2 cellular contexts compared by ENCODE assay signal in the genomic region with DNA sequence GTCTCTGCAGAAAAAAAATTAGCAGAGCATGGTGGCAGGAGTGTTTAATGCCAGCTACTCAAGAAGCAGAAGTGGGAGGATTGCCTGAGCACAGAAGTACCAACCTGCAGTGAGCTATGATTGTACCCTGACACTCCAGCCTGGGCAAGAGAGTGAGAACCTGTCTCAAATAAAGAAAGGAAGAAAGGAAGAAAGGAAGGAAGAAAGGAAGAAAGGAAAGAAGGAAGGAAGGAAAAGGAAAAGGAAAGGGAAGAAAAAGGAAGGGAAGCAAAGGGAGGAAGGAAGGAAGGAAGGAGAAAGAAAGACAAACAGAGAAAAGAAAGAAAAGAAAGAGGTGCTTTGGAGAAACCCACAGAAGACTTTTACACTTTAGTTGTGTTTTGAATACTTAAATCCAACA.
TF ChIP-seq lines count a peak whose summit lies in the region.

No MANE protein-coding gene starts in this region.

TF ChIP-seq in HepG2, 621 proteins besides CTCF, POLR2A, EP300 and RAD21:
- TF ChIP-seq, protein P1, sequence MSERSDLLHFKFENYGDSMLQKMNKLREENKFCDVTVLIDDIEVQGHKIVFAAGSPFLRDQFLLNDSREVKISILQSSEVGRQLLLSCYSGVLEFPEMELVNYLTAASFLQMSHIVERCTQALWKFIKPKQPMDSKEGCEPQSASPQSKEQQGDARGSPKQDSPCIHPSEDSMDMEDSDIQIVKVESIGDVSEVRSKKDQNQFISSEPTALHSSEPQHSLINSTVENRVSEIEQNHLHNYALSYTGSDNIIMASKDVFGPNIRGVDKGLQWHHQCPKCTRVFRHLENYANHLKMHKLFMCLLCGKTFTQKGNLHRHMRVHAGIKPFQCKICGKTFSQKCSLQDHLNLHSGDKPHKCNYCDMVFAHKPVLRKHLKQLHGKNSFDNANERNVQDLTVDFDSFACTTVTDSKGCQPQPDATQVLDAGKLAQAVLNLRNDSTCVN (CRISPR knock-in tag; IDR thresholded peaks at IDR 0.05; ENCODE audit: borderline replicate concordance): no peak
- 0 out of 2 replicates have a peak, but pooled peaks have one; percentile 48 for TF ChIP-seq U2AF2 (IDR thresholded peaks at IDR 0.05; ENCODE audit: low read depth, low read length)
- TF ChIP-seq SRSF9 (IDR thresholded peaks at IDR 0.05; ENCODE audit: borderline replicate concordance, insufficient read depth, low read depth, low read length, poor library complexity, severe bottlenecking): peak; percentile 77
- no peak for TF ChIP-seq SETDB1 (CRISPR knock-in tag; IDR thresholded peaks at IDR 0.05; ENCODE audit: borderline replicate concordance)

TF ChIP-seq in HEK293, 187 proteins besides CTCF, POLR2A, EP300 and RAD21:
- TF ChIP-seq GLI4 (tag by site-specific recombination; IDR thresholded peaks at IDR 0.05) (no peak), PRDM1 (tag by site-specific recombination; IDR thresholded peaks at IDR 0.05) (peak; percentile 86), ZNF366 (tag by site-specific recombination; conservative IDR thresholded peaks at IDR 0.05) (peak; percentile 89), HOXC10 (CRISPR knock-in tag; IDR thresholded peaks at IDR 0.05) (no peak), GLIS1 (tag by site-specific recombination; IDR thresholded peaks at IDR 0.05) (no peak), ZNF394 (tag by site-specific recombination; IDR thresholded peaks at IDR 0.05; ENCODE audit: borderline replicate concordance) (no peak), KLF1 (tag by site-specific recombination; IDR thresholded peaks at IDR 0.05) (no peak), ZNF777 (tag by site-specific recombination; IDR thresholded peaks at IDR 0.05; ENCODE audit: borderline replicate concordance) (no peak), ZNF24 (tag by site-specific recombination; IDR thresholded peaks at IDR 0.05) (no peak)
- TF ChIP-seq, protein P2, sequence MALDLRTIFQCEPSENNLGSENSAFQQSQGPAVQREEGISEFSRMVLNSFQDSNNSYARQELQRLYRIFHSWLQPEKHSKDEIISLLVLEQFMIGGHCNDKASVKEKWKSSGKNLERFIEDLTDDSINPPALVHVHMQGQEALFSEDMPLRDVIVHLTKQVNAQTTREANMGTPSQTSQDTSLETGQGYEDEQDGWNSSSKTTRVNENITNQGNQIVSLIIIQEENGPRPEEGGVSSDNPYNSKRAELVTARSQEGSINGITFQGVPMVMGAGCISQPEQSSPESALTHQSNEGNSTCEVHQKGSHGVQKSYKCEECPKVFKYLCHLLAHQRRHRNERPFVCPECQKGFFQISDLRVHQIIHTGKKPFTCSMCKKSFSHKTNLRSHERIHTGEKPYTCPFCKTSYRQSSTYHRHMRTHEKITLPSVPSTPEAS (tag by site-specific recombination; IDR thresholded peaks at IDR 0.05): no peak
- TF ChIP-seq, protein P3, sequence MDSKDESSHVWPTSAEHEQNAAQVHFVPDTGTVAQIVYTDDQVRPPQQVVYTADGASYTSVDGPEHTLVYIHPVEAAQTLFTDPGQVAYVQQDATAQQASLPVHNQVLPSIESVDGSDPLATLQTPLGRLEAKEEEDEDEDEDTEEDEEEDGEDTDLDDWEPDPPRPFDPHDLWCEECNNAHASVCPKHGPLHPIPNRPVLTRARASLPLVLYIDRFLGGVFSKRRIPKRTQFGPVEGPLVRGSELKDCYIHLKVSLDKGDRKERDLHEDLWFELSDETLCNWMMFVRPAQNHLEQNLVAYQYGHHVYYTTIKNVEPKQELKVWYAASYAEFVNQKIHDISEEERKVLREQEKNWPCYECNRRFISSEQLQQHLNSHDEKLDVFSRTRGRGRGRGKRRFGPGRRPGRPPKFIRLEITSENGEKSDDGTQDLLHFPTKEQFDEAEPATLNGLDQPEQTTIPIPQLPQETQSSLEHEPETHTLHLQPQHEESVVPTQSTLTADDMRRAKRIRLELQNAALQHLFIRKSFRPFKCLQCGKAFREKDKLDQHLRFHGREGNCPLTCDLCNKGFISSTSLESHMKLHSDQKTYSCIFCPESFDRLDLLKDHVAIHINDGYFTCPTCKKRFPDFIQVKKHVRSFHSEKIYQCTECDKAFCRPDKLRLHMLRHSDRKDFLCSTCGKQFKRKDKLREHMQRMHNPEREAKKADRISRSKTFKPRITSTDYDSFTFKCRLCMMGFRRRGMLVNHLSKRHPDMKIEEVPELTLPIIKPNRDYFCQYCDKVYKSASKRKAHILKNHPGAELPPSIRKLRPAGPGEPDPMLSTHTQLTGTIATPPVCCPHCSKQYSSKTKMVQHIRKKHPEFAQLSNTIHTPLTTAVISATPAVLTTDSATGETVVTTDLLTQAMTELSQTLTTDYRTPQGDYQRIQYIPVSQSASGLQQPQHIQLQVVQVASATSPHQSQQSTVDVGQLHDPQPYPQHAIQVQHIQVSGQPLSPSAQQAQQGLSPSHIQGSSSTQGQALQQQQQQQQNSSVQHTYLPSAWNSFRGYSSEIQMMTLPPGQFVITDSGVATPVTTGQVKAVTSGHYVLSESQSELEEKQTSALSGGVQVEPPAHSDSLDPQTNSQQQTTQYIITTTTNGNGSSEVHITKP (tag by site-specific recombination; IDR thresholded peaks at IDR 0.05): no peak
- TF ChIP-seq, protein P4, sequence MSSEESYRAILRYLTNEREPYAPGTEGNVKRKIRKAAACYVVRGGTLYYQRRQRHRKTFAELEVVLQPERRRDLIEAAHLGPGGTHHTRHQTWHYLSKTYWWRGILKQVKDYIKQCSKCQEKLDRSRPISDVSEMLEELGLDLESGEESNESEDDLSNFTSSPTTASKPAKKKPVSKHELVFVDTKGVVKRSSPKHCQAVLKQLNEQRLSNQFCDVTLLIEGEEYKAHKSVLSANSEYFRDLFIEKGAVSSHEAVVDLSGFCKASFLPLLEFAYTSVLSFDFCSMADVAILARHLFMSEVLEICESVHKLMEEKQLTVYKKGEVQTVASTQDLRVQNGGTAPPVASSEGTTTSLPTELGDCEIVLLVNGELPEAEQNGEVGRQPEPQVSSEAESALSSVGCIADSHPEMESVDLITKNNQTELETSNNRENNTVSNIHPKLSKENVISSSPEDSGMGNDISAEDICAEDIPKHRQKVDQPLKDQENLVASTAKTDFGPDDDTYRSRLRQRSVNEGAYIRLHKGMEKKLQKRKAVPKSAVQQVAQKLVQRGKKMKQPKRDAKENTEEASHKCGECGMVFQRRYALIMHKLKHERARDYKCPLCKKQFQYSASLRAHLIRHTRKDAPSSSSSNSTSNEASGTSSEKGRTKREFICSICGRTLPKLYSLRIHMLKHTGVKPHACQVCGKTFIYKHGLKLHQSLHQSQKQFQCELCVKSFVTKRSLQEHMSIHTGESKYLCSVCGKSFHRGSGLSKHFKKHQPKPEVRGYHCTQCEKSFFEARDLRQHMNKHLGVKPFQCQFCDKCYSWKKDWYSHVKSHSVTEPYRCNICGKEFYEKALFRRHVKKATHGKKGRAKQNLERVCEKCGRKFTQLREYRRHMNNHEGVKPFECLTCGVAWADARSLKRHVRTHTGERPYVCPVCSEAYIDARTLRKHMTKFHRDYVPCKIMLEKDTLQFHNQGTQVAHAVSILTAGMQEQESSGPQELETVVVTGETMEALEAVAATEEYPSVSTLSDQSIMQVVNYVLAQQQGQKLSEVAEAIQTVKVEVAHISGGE (tag by site-specific recombination; conservative IDR thresholded peaks at IDR 0.05; ENCODE audit: low read depth): no peak
- TF ChIP-seq, protein P5, sequence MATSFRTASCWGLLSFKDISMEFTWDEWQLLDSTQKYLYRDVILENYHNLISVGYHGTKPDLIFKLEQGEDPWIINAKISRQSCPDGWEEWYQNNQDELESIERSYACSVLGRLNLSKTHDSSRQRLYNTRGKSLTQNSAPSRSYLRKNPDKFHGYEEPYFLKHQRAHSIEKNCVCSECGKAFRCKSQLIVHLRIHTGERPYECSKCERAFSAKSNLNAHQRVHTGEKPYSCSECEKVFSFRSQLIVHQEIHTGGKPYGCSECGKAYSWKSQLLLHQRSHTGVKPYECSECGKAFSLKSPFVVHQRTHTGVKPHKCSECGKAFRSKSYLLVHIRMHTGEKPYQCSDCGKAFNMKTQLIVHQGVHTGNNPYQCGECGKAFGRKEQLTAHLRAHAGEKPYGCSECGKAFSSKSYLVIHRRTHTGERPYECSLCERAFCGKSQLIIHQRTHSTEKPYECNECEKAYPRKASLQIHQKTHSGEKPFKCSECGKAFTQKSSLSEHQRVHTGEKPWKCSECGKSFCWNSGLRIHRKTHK (tag by site-specific recombination; IDR thresholded peaks at IDR 0.05): no peak
- TF ChIP-seq, protein P6, sequence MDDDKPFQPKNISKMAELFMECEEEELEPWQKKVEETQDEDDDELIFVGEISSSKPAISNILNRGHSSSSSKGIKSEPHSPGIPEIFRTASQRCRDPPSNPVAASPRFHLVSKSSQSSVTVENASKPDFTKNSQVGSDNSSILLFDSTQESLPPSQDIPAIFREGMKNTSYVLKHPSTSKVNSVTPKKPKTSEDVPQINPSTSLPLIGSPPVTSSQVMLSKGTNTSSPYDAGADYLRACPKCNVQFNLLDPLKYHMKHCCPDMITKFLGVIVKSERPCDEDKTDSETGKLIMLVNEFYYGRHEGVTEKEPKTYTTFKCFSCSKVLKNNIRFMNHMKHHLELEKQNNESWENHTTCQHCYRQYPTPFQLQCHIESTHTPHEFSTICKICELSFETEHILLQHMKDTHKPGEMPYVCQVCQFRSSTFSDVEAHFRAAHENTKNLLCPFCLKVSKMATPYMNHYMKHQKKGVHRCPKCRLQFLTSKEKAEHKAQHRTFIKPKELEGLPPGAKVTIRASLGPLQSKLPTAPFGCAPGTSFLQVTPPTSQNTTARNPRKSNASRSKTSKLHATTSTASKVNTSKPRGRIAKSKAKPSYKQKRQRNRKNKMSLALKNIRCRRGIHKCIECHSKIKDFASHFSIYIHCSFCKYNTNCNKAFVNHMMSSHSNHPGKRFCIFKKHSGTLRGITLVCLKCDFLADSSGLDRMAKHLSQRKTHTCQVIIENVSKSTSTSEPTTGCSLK (tag by site-specific recombination; IDR thresholded peaks at IDR 0.05): no peak
- TF ChIP-seq, protein P7, sequence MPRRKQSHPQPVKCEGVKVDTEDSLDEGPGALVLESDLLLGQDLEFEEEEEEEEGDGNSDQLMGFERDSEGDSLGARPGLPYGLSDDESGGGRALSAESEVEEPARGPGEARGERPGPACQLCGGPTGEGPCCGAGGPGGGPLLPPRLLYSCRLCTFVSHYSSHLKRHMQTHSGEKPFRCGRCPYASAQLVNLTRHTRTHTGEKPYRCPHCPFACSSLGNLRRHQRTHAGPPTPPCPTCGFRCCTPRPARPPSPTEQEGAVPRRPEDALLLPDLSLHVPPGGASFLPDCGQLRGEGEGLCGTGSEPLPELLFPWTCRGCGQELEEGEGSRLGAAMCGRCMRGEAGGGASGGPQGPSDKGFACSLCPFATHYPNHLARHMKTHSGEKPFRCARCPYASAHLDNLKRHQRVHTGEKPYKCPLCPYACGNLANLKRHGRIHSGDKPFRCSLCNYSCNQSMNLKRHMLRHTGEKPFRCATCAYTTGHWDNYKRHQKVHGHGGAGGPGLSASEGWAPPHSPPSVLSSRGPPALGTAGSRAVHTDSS (tag by site-specific recombination; IDR thresholded peaks at IDR 0.05): no peak
